ENCODE assay signal across 17 cellular contexts in genomic region chr11:20027546-20028014, GRCh38.
DNase-seq lines count a peak whose midpoint lies in the region; ATAC-seq, FAIRE-seq and TF ChIP-seq lines count a peak whose summit lies in the region.
"Had no signal": no experiment of that assay in that cellular context is flagged by ENCODE, and none has a peak within 500 bp of the region (broad histone marks: within the 10 kb centered on the region; RNA-seq: fewer than 3 reads in every experiment).

No MANE protein-coding gene starts in this region.

- no peak for TF ChIP-seq EP300 in A549 (IDR thresholded peaks at IDR 0.05)

- H3K4me1 ChIP-seq in A549 (peaks cover 78% of the 10 kb centered on the region), HUES6 (ENCODE audit: control insufficient read depth, insufficient read depth, low read length) (peaks cover 86% of the 10 kb centered on the region)

- FAIRE-seq in A549 (lab: Jason Lieb, UNC) (no peak), bronchial epithelial cell (lab: Jason Lieb, UNC) (no peak)

- no peak for TF ChIP-seq CTCF in A549 (IDR thresholded peaks at IDR 0.05)
- TF ChIP-seq CTCF in bronchial epithelial cell (IDR thresholded peaks at IDR 0.05; ENCODE audit: insufficient read depth, low read length, severe bottlenecking) = no peak
- TF ChIP-seq CTCF in GM10266 (IDR thresholded peaks at IDR 0.05; ENCODE audit: control insufficient read depth, insufficient read depth, low read depth, missing control alignments) = no peak

- peak overlapping the region; percentile 70 for H3K9ac ChIP-seq in HUES6 (ENCODE audit: low read length)

- no peak for DNase-seq in A549 (ENCODE audit: low read depth in 1 of 2, low spot score in 1 of 2)
- DNase-seq in bronchial epithelial cell (ENCODE audit: low read depth) = no peak
- DNase-seq in kidney glomerular epithelial cell (lab: John Stamatoyannopoulos, UW) = peak; percentile 53
- no peak for DNase-seq in GOT3 (lab: John Stamatoyannopoulos, UW)
- DNase-seq in GM10266 (ENCODE audit: extremely low spot score) = no peak
- DNase-seq: activated CD4-positive, alpha-beta T cell treated with anti-CD3 and anti-CD28 coated beads, Interleukin-2, amount 50 U/mL, for 1 hour; activated T-cell treated with anti-CD3 and anti-CD28 coated beads, Interleukin-2, amount 50 U/mL, for 48 hours; dorsolateral prefrontal cortex; foreskin fibroblast; immature natural killer cell; MG63; stimulated activated CD4-positive, alpha-beta T cell treated with anti-CD3 and anti-CD28 coated beads, Interleukin-2, amount 100 ng/mL, for 24 hours; T-helper 2 cell; upper lobe of right lung had no signal

- no peaks in the 10 kb centered on the region for H3K27me3 ChIP-seq in HUES6 (ENCODE audit: control insufficient read depth, insufficient read depth, low read length)
- H3K27me3 ChIP-seq in bronchial epithelial cell (ENCODE audit: control insufficient read depth, insufficient read depth, low read length) = no peaks in the 10 kb centered on the region
- H3K27me3 ChIP-seq: dorsolateral prefrontal cortex, MG63, upper lobe of right lung had no signal

- H3K4me3 ChIP-seq in A549 = no peak overlapping the region
- H3K4me3 ChIP-seq in HUES6 (ENCODE audit: low read depth, low read length) = peak overlapping the region; percentile 50
- peak overlapping the region; percentile 3 for H3K4me3 ChIP-seq in bronchial epithelial cell (ENCODE audit: low read depth, low read length)
- H3K4me3 ChIP-seq: MG63, upper lobe of right lung had no signal

- H3K27ac ChIP-seq in A549 = peak overlapping the region; percentile 63 to 81
- peak overlapping the region; percentile 58; the same call in 1 of the 2 replicates for H3K27ac ChIP-seq in HUES6 (ENCODE audit: low read depth, low read length)
- H3K27ac ChIP-seq: upper lobe of right lung had no signal

- no peak for TF ChIP-seq RAD21 in A549 (conservative IDR thresholded peaks at IDR 0.05 in 1 of 2, IDR thresholded peaks at IDR 0.05 in 1 of 2)

- ATAC-seq in A549 (no peak), HG03280 (IDR thresholded peaks at IDR 0.05; ENCODE audit: unreplicated experiment) (no peak), GM21423 (IDR thresholded peaks at IDR 0.05; ENCODE audit: unreplicated experiment) (no peak)

- H3K4me2 ChIP-seq in A549 = peak overlapping the region; percentile 40

- TF ChIP-seq POLR2A in A549 (IDR thresholded peaks at IDR 0.05; ENCODE audit: low read length) = no peak

- no peaks in the 10 kb centered on the region for H3K36me3 ChIP-seq in HUES6 (ENCODE audit: control insufficient read depth, insufficient read depth, low read length)
- H3K36me3 ChIP-seq in bronchial epithelial cell (ENCODE audit: control insufficient read depth, insufficient read depth, low read length) = no peaks in the 10 kb centered on the region
- H3K36me3 ChIP-seq: upper lobe of right lung had no signal

- H3K9me3 ChIP-seq in A549 (no peaks in the 10 kb centered on the region), HUES6 (ENCODE audit: control insufficient read depth, insufficient read depth, low read depth, low read length) (no peaks in the 10 kb centered on the region)
- H3K9me3 ChIP-seq: MG63, upper lobe of right lung had no signal

- 43% methylated on average over 4 of the region's 4 CpGs for whole genome bisulfite sequencing in A549 (ENCODE audit: missing lambda C conversion rate)

- CTCF ChIA-PET in A549 (lab: Yijun Ruan, JAX) = interaction anchor here (1.3 to 4.2 kb wide), 3 partner anchors 13 to 101 kb away, joined by 5 to 13 read pairs (median 6); no protein-coding TSS in a partner anchor

- POLR2A ChIA-PET in A549 (lab: Yijun Ruan, JAX) = no interaction called here

TF ChIP-seq in A549, 52 proteins besides CTCF, POLR2A, EP300 and RAD21:
- TF ChIP-seq ELK1 (IDR thresholded peaks at IDR 0.05; ENCODE audit: low read depth, low read length) (no peak), HOXB13 (CRISPR knock-in tag; IDR thresholded peaks at IDR 0.05; ENCODE audit: low read depth) (no peak), JUN (IDR thresholded peaks at IDR 0.05) (no peak), CBX2 (IDR thresholded peaks at IDR 0.05; ENCODE audit: borderline replicate concordance, low read depth) (no peak), RCOR1 (IDR thresholded peaks at IDR 0.05; ENCODE audit: low read depth, low read length) (no peak), HOXA7 (CRISPR knock-in tag; IDR thresholded peaks at IDR 0.05) (no peak), CEBPB (IDR thresholded peaks at IDR 0.05) (no peak), BCL3 (IDR thresholded peaks at IDR 0.05) (no peak), PBX3 (IDR thresholded peaks at IDR 0.05) (no peak), EHF (CRISPR knock-in tag; IDR thresholded peaks at IDR 0.05) (no peak), NPAS2 (CRISPR knock-in tag; IDR thresholded peaks at IDR 0.05; ENCODE audit: borderline replicate concordance) (no peak)
